ENCODE assay signal across 11 cellular contexts in the genomic region with DNA sequence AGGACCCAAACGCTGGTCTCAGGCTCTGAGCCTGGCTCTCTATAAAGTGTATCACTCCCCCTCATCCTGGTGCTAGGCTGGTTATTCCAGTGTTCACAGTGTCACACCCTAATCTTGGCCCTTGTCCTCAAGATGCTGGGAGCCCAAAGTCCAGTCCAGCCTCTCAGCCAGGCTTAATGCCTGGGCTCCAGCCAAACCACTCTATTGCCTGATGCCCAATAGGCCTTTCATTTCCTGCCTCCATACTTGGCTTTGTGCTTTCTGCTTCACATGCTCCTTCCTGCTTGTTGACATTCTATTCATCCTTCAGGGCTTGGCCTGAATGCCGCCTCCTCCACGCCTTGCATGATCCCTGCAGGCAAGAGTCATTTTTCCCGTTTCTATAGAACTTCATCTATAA. TPM values are rescaled to one million over a fixed set of nuclear protein-coding genes. Genes with fewer than 3 reads are reported as not detected.
DNase-seq lines count a peak whose midpoint lies in the region; ATAC-seq and TF ChIP-seq lines count a peak whose summit lies in the region.
"Had no signal": no experiment of that assay in that cellular context is flagged by ENCODE, and none has a peak within 500 bp of the region (broad histone marks: within the 10 kb centered on the region; RNA-seq: fewer than 3 reads in every experiment).

No MANE protein-coding gene starts in this region.

- CTCF ChIA-PET in Calu3 (lab: Charles Lee): interaction anchor here (1.1 to 2.6 kb wide), 12 partner anchors 11 to 167 kb away, joined by 3 to 43 read pairs (median 6); no protein-coding TSS in a partner anchor

- no peak overlapping the region for H3K27ac Mint-ChIP-seq in Calu3 (ENCODE audit: unreplicated experiment)

- no peaks in the 10 kb centered on the region for H3K9me3 ChIP-seq in duodenal mucosa (ENCODE audit: control insufficient read depth in 1 of 2, low read length in 2 of 2)
- H3K9me3 ChIP-seq: BLaER1, thoracic aorta had no signal

- intact Hi-C loops in Calu3 (cut with micrococcal nuclease; ENCODE audit: unreplicated experiment): no loop called here

- no peak overlapping the region for H3K4me3 Mint-ChIP-seq in Calu3 (ENCODE audit: low read depth, unreplicated experiment)

- H3K4me3 ChIP-seq in duodenal mucosa (ENCODE audit: low read depth in 1 of 2, low read length in 2 of 2): no peak overlapping the region
- H3K4me3 ChIP-seq: BLaER1, thoracic aorta had no signal

- H3K36me3 Mint-ChIP-seq in Calu3 (ENCODE audit: insufficient read depth, unreplicated experiment): peaks cover 5% of the 10 kb centered on the region

- peaks cover 33% of the 10 kb centered on the region for H3K27me3 Mint-ChIP-seq in Calu3 (ENCODE audit: unreplicated experiment)

- H3K27me3 ChIP-seq in duodenal mucosa (ENCODE audit: control insufficient read depth in 1 of 2, insufficient read depth in 2 of 2, low read length in 2 of 2): peaks cover 0 to 2% of the 10 kb centered on the region in 2 donors
- H3K27me3 ChIP-seq: BLaER1 had no signal

- peaks cover 25% of the 10 kb centered on the region for H3K4me1 Mint-ChIP-seq in Calu3 (ENCODE audit: low read depth, unreplicated experiment)

- H3K9me3 Mint-ChIP-seq in Calu3 (ENCODE audit: low read depth, unreplicated experiment): no peaks in the 10 kb centered on the region

- peak; percentile 63 for DNase-seq in Calu3
- peak; percentile 76 for DNase-seq in NCI-H2196 (lab: John Stamatoyannopoulos, UW; ENCODE audit: unreplicated experiment)
- DNase-seq in myocyte (ENCODE audit: low read depth): peak; percentile 27
- no peak for DNase-seq in stimulated activated CD4-positive, alpha-beta T cell treated with anti-CD3 and anti-CD28 coated beads, Interleukin-4, amount 100 ng/mL, for 4 hours

- no peaks in the 10 kb centered on the region for H3K36me3 ChIP-seq in duodenal mucosa (ENCODE audit: control insufficient read depth in 1 of 2, insufficient read depth in 2 of 2, low read length in 2 of 2)
- H3K36me3 ChIP-seq: BLaER1, thoracic aorta had no signal

- TF ChIP-seq CTCF in Calu3 (IDR thresholded peaks at IDR 0.05; ENCODE audit: unreplicated experiment): no peak

- ATAC-seq in HG02759 (IDR thresholded peaks at IDR 0.05; ENCODE audit: unreplicated experiment) (no peak), HG02610 (IDR thresholded peaks at IDR 0.05; ENCODE audit: unreplicated experiment) (no peak), HG02870 (IDR thresholded peaks at IDR 0.05; ENCODE audit: unreplicated experiment) (no peak)

- no peak overlapping the region for H3K9ac ChIP-seq in duodenal mucosa (ENCODE audit: low read depth in 1 of 2, low read length in 2 of 2)
- H3K9ac ChIP-seq: BLaER1 had no signal

- BruUV-seq in Calu3 (replicated peaks; lab: Mats Ljungman, UMichigan): no TSS peak

- peak overlapping the region; percentile 33 for H3K27ac ChIP-seq in duodenal mucosa (ENCODE audit: low read depth, low read length)
- H3K27ac ChIP-seq: BLaER1, thoracic aorta had no signal

- H3K4me1 ChIP-seq in duodenal mucosa (ENCODE audit: control insufficient read depth in 1 of 2, insufficient read depth in 2 of 2, low read length in 2 of 2): peaks cover 15 to 29% of the 10 kb centered on the region in 2 donors

RNA-seq across cellular contexts. Expression of gene KLHDC8A, which starts 1.7 kb away (rescaled TPM):
- total RNA-seq in Calu3 (2022): not detected in 2 replicates
- total RNA-seq in myocyte: not detected in 2 replicates
- not detected for polyA plus RNA-seq in myocyte (2012)
- total RNA-seq: cardiac septum, thoracic aorta had no signal

RNA-seq across cellular contexts. Expression of gene NUAK2, which starts 33.5 kb away (rescaled TPM):
- total RNA-seq in Calu3 (2022) (2.6 and 3.7 TPM in 2 replicates), myocyte (0.70 and 0.88 TPM in 2 replicates)
- polyA plus RNA-seq in myocyte (2012): 1.0 TPM

Comparison
In these comparisons a context has a peak if more than half of its experiments do, and no peak if none do; other contexts are left out.
1. DNase-seq: peak in Calu3 (single experiment), NCI-H2196 (single experiment) and myocyte (single experiment); none in stimulated activated CD4-positive, alpha-beta T cell treated with anti-CD3 and anti-CD28 coated beads, Interleukin-4, amount 100 ng/mL, for 4 hours (0 of 2).